23 cellular contexts compared by ENCODE assay signal in genomic region chr16:11699234-11699894, GRCh38. TPM values are rescaled to one million over a fixed set of nuclear protein-coding genes. Genes with fewer than 3 reads are reported as not detected.
DNase-seq lines count a peak whose midpoint lies in the region; TF ChIP-seq lines count a peak whose summit lies in the region.
"Had no signal": no experiment of that assay in that cellular context is flagged by ENCODE, and none has a peak within 500 bp of the region (broad histone marks: within the 10 kb centered on the region; RNA-seq: fewer than 3 reads in every experiment).

No MANE protein-coding gene starts in this region.

- H3K27me3 ChIP-seq in H9 (ENCODE audit: insufficient read depth, low read length), result no peaks in the 10 kb centered on the region
- no peaks in the 10 kb centered on the region for H3K27me3 ChIP-seq in endodermal cell (ENCODE audit: control insufficient read depth, insufficient read depth, low read length, poor library complexity, severe bottlenecking)
- H3K27me3 ChIP-seq in spleen (replicated peaks in 1 of 7), result no peaks in the 10 kb centered on the region
- H3K27me3 ChIP-seq: gastroesophageal sphincter, tibial artery had no signal

- no peak overlapping the region for H3K18ac ChIP-seq in H9 (ENCODE audit: insufficient read length, low read depth, low read length)

- H3K4me2 ChIP-seq in H9 (ENCODE audit: insufficient read depth, insufficient read length, low read length), result no peak overlapping the region
- H3K4me2 ChIP-seq: PC-9 had no signal

- no peaks in the 10 kb centered on the region for H3K9me3 ChIP-seq in H9 (ENCODE audit: control insufficient read depth, low read depth, low read length)
- H3K9me3 ChIP-seq in endodermal cell (ENCODE audit: control insufficient read depth, low read length), result no peaks in the 10 kb centered on the region
- no peaks in the 10 kb centered on the region for H3K9me3 ChIP-seq in spleen
- H3K9me3 ChIP-seq: gastroesophageal sphincter, tibial artery had no signal

- H4K8ac ChIP-seq in H9 (replicated peaks; ENCODE audit: insufficient read length, low read depth, low read length), result no peak overlapping the region

- no peak overlapping the region for H2BK120ac ChIP-seq in H9 (ENCODE audit: low read depth, low read length, poor library complexity, severe bottlenecking)

- no peak overlapping the region for H2AFZ ChIP-seq in H9 (ENCODE audit: low read length)
- H2AFZ ChIP-seq: PC-9 had no signal

- no peaks in the 10 kb centered on the region for H4K20me1 ChIP-seq in H9 (ENCODE audit: control insufficient read depth, insufficient read depth, insufficient read length)

- peaks cover 40% of the 10 kb centered on the region for H3K4me1 Mint-ChIP-seq in activated naive CD4-positive, alpha-beta T cell treated with anti-CD3 and anti-CD28 coated beads for 36 hours (ENCODE audit: low read depth)
- H3K4me1 Mint-ChIP-seq in H9 (no peaks in the 10 kb centered on the region), endodermal cell (peaks cover 6% of the 10 kb centered on the region), mesothelial cell of epicardium (peaks cover 3% of the 10 kb centered on the region)

- H4K91ac ChIP-seq in H9 (ENCODE audit: insufficient read length, low read depth, low read length), result no peak overlapping the region

- H3K9ac ChIP-seq in H9 (ENCODE audit: extremely low read depth, insufficient read length, low read length) (no peak overlapping the region), endodermal cell (ENCODE audit: extremely low read depth, low read length, poor library complexity, severe bottlenecking) (no peak overlapping the region)

- no peak overlapping the region for H2BK5ac ChIP-seq in H9 (ENCODE audit: insufficient read length, low read length)

- no peaks in the 10 kb centered on the region for H3K27me3 Mint-ChIP-seq in activated naive CD4-positive, alpha-beta T cell treated with anti-CD3 and anti-CD28 coated beads for 36 hours (ENCODE audit: low read depth)
- H3K27me3 Mint-ChIP-seq in H9 (ENCODE audit: low read depth), result no peaks in the 10 kb centered on the region
- no peaks in the 10 kb centered on the region for H3K27me3 Mint-ChIP-seq in endodermal cell (ENCODE audit: insufficient read depth)
- H3K27me3 Mint-ChIP-seq in mesothelial cell of epicardium (ENCODE audit: low read depth), result no peaks in the 10 kb centered on the region

- intact Hi-C loops in activated naive CD4-positive, alpha-beta T cell treated with anti-CD3 and anti-CD28 coated beads for 36 hours (cut with micrococcal nuclease), result loop anchor here (2.0 to 5.0 kb wide), 2 partner anchors 113 to 368 kb away; no protein-coding TSS in a partner anchor
- intact Hi-C loops in spleen (cut with DNase I; ENCODE audit: low total_unique reads), result no loop called here

- H3K9me3 Mint-ChIP-seq in activated naive CD4-positive, alpha-beta T cell treated with anti-CD3 and anti-CD28 coated beads for 36 hours, result no peaks in the 10 kb centered on the region
- H3K9me3 Mint-ChIP-seq in H9, result no peaks in the 10 kb centered on the region
- no peaks in the 10 kb centered on the region for H3K9me3 Mint-ChIP-seq in endodermal cell
- no peaks in the 10 kb centered on the region for H3K9me3 Mint-ChIP-seq in mesothelial cell of epicardium
- H3K9me3 Mint-ChIP-seq: natural killer cell had no signal

- H3K14ac ChIP-seq in H9 (ENCODE audit: insufficient read depth, low read length), result no peak overlapping the region

- no peak overlapping the region for H3T11ph ChIP-seq in H9 (ENCODE audit: low read length)

- H3K79me2 ChIP-seq in H9 (ENCODE audit: insufficient read depth, low read length), result 0 out of 2 replicates have a peak, but pooled peaks cover 2% of the 10 kb centered on the region

- no peak overlapping the region for H3K4me3 ChIP-seq in endodermal cell (ENCODE audit: low read length)
- no peak overlapping the region for H3K4me3 ChIP-seq in spleen
- H3K4me3 ChIP-seq: gastroesophageal sphincter, PC-9, tibial artery had no signal

- H3K23me2 ChIP-seq in H9 (ENCODE audit: insufficient read length, low read depth, low read length, poor library complexity, severe bottlenecking), result no peaks in the 10 kb centered on the region

- no peak overlapping the region for H3K23ac ChIP-seq in H9 (ENCODE audit: insufficient read length, low read depth, low read length)

- TF ChIP-seq POLR2A in spleen (IDR thresholded peaks at IDR 0.05), result no peak

- no peak overlapping the region for H3K4ac ChIP-seq in H9 (ENCODE audit: low read depth, low read length)

- TF ChIP-seq CTCF in H9 (conservative IDR thresholded peaks at IDR 0.05), result no peak
- no peak for TF ChIP-seq CTCF in endodermal cell (conservative IDR thresholded peaks at IDR 0.05)
- no peak for TF ChIP-seq CTCF in spleen (IDR thresholded peaks at IDR 0.05 in 8 of 11, conservative IDR thresholded peaks at IDR 0.05 in 3 of 11)
- TF ChIP-seq CTCF in mesothelial cell of epicardium (IDR thresholded peaks at IDR 0.05; ENCODE audit: unreplicated experiment), result no peak

- no peak overlapping the region for H2AK5ac ChIP-seq in H9 (ENCODE audit: insufficient read length, low read length)

- no peak overlapping the region for H3K56ac ChIP-seq in H9 (ENCODE audit: insufficient read length, low read depth, low read length)

- 100% methylated on average over 1 of the region's 10 CpGs for WGBS in H9 (ENCODE audit: extremely low coverage, insufficient read length, low lambda C conversion rate)
- WGBS in endodermal cell (ENCODE audit: insufficient coverage in 1 of 2, insufficient read length in 1 of 2), 2 experiments, result 75 to 86% methylated on average over 6 to 10 of the region's 10 CpGs
- 85 to 95% (median 90%) methylated on average over 10 of the region's 10 CpGs for WGBS in spleen, 5 donors

- no peak overlapping the region for H2BK15ac ChIP-seq in H9 (ENCODE audit: low read depth, low read length)

- CTCF ChIA-PET in activated naive CD4-positive, alpha-beta T cell treated with anti-CD3 and anti-CD28 coated beads for 36 hours (lab: Charles Lee), result no interaction called here

- peaks cover 24% of the 10 kb centered on the region for H3K36me3 Mint-ChIP-seq in activated naive CD4-positive, alpha-beta T cell treated with anti-CD3 and anti-CD28 coated beads for 36 hours (ENCODE audit: low read depth)
- H3K36me3 Mint-ChIP-seq in H9 (ENCODE audit: insufficient read depth in 1 of 3, low read depth in 3 of 3) (peaks cover 6 to 47% (median 16%) of the 10 kb centered on the region in 3 experiments; a peak in 5 of 7 replicates), endodermal cell (ENCODE audit: low read depth) (peaks cover 57% of the 10 kb centered on the region), mesothelial cell of epicardium (peaks cover 38% of the 10 kb centered on the region)

- H3K27ac ChIP-seq in H9 (ENCODE audit: insufficient read length, low read depth, low read length), result no peak overlapping the region
- no peak overlapping the region for H3K27ac ChIP-seq in endodermal cell (ENCODE audit: low read depth, low read length)
- H3K27ac ChIP-seq in spleen, result peak overlapping the region in 5 of 8 donors; percentile 63 to 88 (median 72)
- H3K27ac ChIP-seq: gastroesophageal sphincter, PC-9, tibial artery had no signal

- H4K5ac ChIP-seq in H9 (ENCODE audit: insufficient read length, low read depth, low read length), result no peak overlapping the region

- H2BK20ac ChIP-seq in H9 (ENCODE audit: low read depth, low read length, poor library complexity, severe bottlenecking), result no peak overlapping the region

- H2BK12ac ChIP-seq in H9 (ENCODE audit: insufficient read length, low read depth, low read length), result no peak overlapping the region

- H3K36me3 ChIP-seq in endodermal cell (ENCODE audit: control insufficient read depth, insufficient read depth, low read length), result peaks cover 73% of the 10 kb centered on the region
- peaks cover 0 to 99% (median 60%) of the 10 kb centered on the region in 6 donors for H3K36me3 ChIP-seq in spleen

- DNase-seq in activated naive CD4-positive, alpha-beta T cell treated with anti-CD3 and anti-CD28 coated beads for 36 hours, result no peak
- DNase-seq in activated naive CD4-positive, alpha-beta T cell treated with Interleukin-2 at 50 U/mL for 16 hours, result no peak
- no peak for DNase-seq in H9
- no peak for DNase-seq in endodermal cell
- DNase-seq in spleen, result no peak
- no peak for DNase-seq in NCI-H2107 (lab: John Stamatoyannopoulos, UW)
- DNase-seq in stimulated activated naive CD4-positive, alpha-beta T cell treated with Interleukin-2 at 50 U/mL for 16 hours (lab: John Stamatoyannopoulos, UW), result no peak
- no peak for DNase-seq in mesothelial cell of epicardium (ENCODE audit: low spot score in 2 of 2, unreplicated experiment in 2 of 2)
- DNase-seq: activated gamma-delta T cell; DMS79 treated with DMSO at 0.1 percent for 48 hours; effector CD4-positive, alpha-beta T cell; kidney; natural killer cell; NCI-H1694; NCI-H2227 treated with DMSO at 0.1 percent for 48 hours; NCI-H774; posterior cingulate gyrus; SIG-M5; stimulated activated CD4-positive, alpha-beta T cell treated with anti-CD3 and anti-CD28 coated beads, Interleukin-1b, Interleukin-23, amount 100 ng/mL, for 48 hours; stimulated activated naive CD4-positive, alpha-beta T cell; tibial artery had no signal

- peak overlapping the region; percentile 71 for H3K27ac Mint-ChIP-seq in activated naive CD4-positive, alpha-beta T cell treated with anti-CD3 and anti-CD28 coated beads for 36 hours
- H3K27ac Mint-ChIP-seq in H9 (peak overlapping the region in 2 of 3 experiments; percentile 34 to 55; a peak in 4 of 7 replicates), endodermal cell (peak overlapping the region; percentile 1), mesothelial cell of epicardium (no peak overlapping the region)

- H3K79me1 ChIP-seq in H9 (ENCODE audit: insufficient read depth, low read depth, low read length, poor library complexity, severe bottlenecking), result no peaks in the 10 kb centered on the region

- H3K4me1 ChIP-seq in H9 (ENCODE audit: insufficient read depth, low read length) (no peaks in the 10 kb centered on the region), endodermal cell (ENCODE audit: control insufficient read depth, insufficient read depth, low read length) (no peaks in the 10 kb centered on the region), spleen (peaks cover 0 to 73% (median 15%) of the 10 kb centered on the region in 6 donors)
- H3K4me1 ChIP-seq: tibial artery had no signal

- no peak overlapping the region for H3K4me3 Mint-ChIP-seq in activated naive CD4-positive, alpha-beta T cell treated with anti-CD3 and anti-CD28 coated beads for 36 hours
- H3K4me3 Mint-ChIP-seq in H9, result no peak overlapping the region
- H3K4me3 Mint-ChIP-seq in endodermal cell, result no peak overlapping the region
- no peak overlapping the region for H3K4me3 Mint-ChIP-seq in mesothelial cell of epicardium
- H3K4me3 Mint-ChIP-seq: natural killer cell had no signal

RNA-seq across cellular contexts. Expression of gene SNN, which starts 31.1 kb away (rescaled TPM):
- 10 to 100 TPM; 12.0 to 13.6 TPM for total RNA-seq in activated naive CD4-positive, alpha-beta T cell treated with anti-CD3 and anti-CD28 coated beads for 36 hours
- total RNA-seq in H9 (2021) (43.9 and 44.2 TPM in 2 replicates), endodermal cell (10 to 100 TPM; 28.9 to 35.1 TPM), spleen (10 to 100 TPM; 44.5 to 59.5 (median 49.1) TPM), mesothelial cell of epicardium (38.3 to 40.2 TPM (median 39.9 TPM) in 3 replicates)
- polyA plus RNA-seq in endodermal cell (2013, experiment 1 of 2), result 78.9 TPM
- 66.8 TPM for polyA plus RNA-seq in endodermal cell (2013, experiment 2 of 2)
- polyA plus RNA-seq in spleen, result 10 to 100 TPM; 22.3 to 53.7 (median 25.1) TPM

RNA-seq across cellular contexts. Expression of gene TXNDC11, which starts 43.3 kb away (rescaled TPM):
- total RNA-seq in activated naive CD4-positive, alpha-beta T cell treated with anti-CD3 and anti-CD28 coated beads for 36 hours, result 10 to 100 TPM; 24.6 to 25.5 TPM
- total RNA-seq in H9 (2021), result 12.2 and 15.3 TPM in 2 replicates
- total RNA-seq in endodermal cell, result 10 to 100 TPM; 16.4 to 20.8 TPM
- 13.2 TPM for polyA plus RNA-seq in endodermal cell (2013, experiment 1 of 2)
- 13.6 TPM for polyA plus RNA-seq in endodermal cell (2013, experiment 2 of 2)
- 100 to 1,000 TPM in 1 of 7 donors, 10 to 100 TPM in 6; 42.7 to 104 (median 64.0) TPM for total RNA-seq in spleen
- polyA plus RNA-seq in spleen, result 10 to 100 TPM; 28.3 to 43.4 (median 36.6) TPM
- 27.5 to 30.5 TPM (median 27.8 TPM) in 3 replicates for total RNA-seq in mesothelial cell of epicardium

Comparison
In these comparisons a context has a peak if more than half of its experiments do, and no peak if none do; other contexts are left out.
1. H3K27ac ChIP-seq: peak in spleen (5 of 8); none in H9 (single experiment) and endodermal cell (single experiment).